In the genomic region with DNA sequence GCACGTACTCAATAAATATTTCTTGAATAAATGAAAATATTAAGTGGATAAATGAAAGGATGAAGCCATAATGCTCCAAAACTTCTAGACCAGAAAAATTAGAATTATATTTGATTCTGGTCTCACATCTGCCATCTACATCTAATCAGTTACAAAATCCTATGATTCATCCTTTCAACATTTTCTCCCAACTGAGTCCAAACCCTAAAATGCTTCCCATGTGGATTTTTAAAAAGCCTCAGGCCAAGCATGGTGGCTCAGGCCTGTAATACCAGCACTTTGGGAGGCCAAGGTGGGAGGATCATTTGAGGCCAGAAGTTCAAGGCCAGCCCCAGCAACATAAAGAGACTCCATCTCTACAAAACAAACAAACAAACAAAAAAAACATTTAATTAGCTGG, we compare ENCODE assay signal across 28 cellular contexts. TPM values are rescaled to one million over a fixed set of nuclear protein-coding genes. Genes with fewer than 3 reads are reported as not detected.
"Had no signal": no experiment of that assay in that cellular context is flagged by ENCODE, and none has a peak within 500 bp of the region (broad histone marks: within the 10 kb centered on the region; RNA-seq: fewer than 3 reads in every experiment).

No MANE protein-coding gene starts in this region.

- FAIRE-seq: endothelial cell of umbilical vein, keratinocyte had no signal

- DNase-seq: colonic mucosa; effector CD8-positive, alpha-beta T cell; foreskin melanocyte; glutamatergic neuron; heart right ventricle; hypothalamus; immature natural killer cell; natural killer cell; occipital lobe; ovary; posterior cingulate gyrus; psoas muscle; right cardiac atrium; sigmoid colon; stimulated activated CD4-positive, alpha-beta T cell treated with anti-CD3 and anti-CD28 coated beads, Interleukin-2, amount 100 ng/mL, for 24 hours; stimulated activated CD4-positive, alpha-beta T cell treated with anti-CD3 and anti-CD28 coated beads, Interleukin-4, amount 100 ng/mL, for 24 hours; stimulated activated naive CD4-positive, alpha-beta T cell treated with Interleukin-2 at 50 U/mL for 16 hours; stomach; thyroid gland had no signal

- H3K27ac ChIP-seq: colonic mucosa, esophagus muscularis mucosa, heart right ventricle, ovary, psoas muscle, sigmoid colon, stomach, thyroid gland had no signal

- H3K27ac Mint-ChIP-seq: dendritic cell treated with granulocyte-macrophage colony-stimulating factor and Interleukin-4, amounts not matched to agents 40 ng/mL and 50 ng/mL, for 4 days; immature natural killer cell; memory B cell; natural killer cell; stimulated activated effector memory CD8-positive, alpha-beta T cell treated with anti-CD3 and anti-CD28 coated beads, Interleukin-12 subunit alpha, Interleukin-12 subunit beta, amount 100 ng/mL, for 72 hours; type B pancreatic cell had no signal

- H3K36me3 Mint-ChIP-seq: immature natural killer cell; memory B cell; natural killer cell; stimulated activated effector memory CD8-positive, alpha-beta T cell treated with anti-CD3 and anti-CD28 coated beads, Interleukin-12 subunit alpha, Interleukin-12 subunit beta, amount 100 ng/mL, for 72 hours; type B pancreatic cell had no signal

- H3K4me3 Mint-ChIP-seq: dendritic cell treated with granulocyte-macrophage colony-stimulating factor and Interleukin-4, amounts not matched to agents 40 ng/mL and 50 ng/mL, for 4 days; immature natural killer cell; memory B cell; natural killer cell; stimulated activated effector memory CD8-positive, alpha-beta T cell treated with anti-CD3 and anti-CD28 coated beads, Interleukin-12 subunit alpha, Interleukin-12 subunit beta, amount 100 ng/mL, for 72 hours; type B pancreatic cell had no signal

- H3K4me1 ChIP-seq: colonic mucosa, esophagus muscularis mucosa, heart right ventricle, psoas muscle, sigmoid colon, stomach, thyroid gland had no signal

- H3K27me3 ChIP-seq: colonic mucosa, esophagus muscularis mucosa, heart right ventricle, ovary, sigmoid colon, stomach, thyroid gland had no signal

- ATAC-seq: heart right ventricle; left lobe of liver; natural killer cell; psoas muscle; right cardiac atrium; stimulated activated effector memory CD8-positive, alpha-beta T cell treated with anti-CD3 and anti-CD28 coated beads, Interleukin-12 subunit alpha, Interleukin-12 subunit beta, amount 100 ng/mL, for 72 hours had no signal

- H3K4me1 Mint-ChIP-seq: immature natural killer cell; memory B cell; natural killer cell; stimulated activated effector memory CD8-positive, alpha-beta T cell treated with anti-CD3 and anti-CD28 coated beads, Interleukin-12 subunit alpha, Interleukin-12 subunit beta, amount 100 ng/mL, for 72 hours had no signal

- H3K4me3 ChIP-seq: colonic mucosa, esophagus muscularis mucosa, heart right ventricle, lung, ovary, psoas muscle, sigmoid colon, stomach, thyroid gland had no signal

- H3K27me3 Mint-ChIP-seq: dendritic cell treated with granulocyte-macrophage colony-stimulating factor and Interleukin-4, amounts not matched to agents 40 ng/mL and 50 ng/mL, for 4 days had no signal

- H3K36me3 ChIP-seq: colonic mucosa, esophagus muscularis mucosa, heart right ventricle, ovary, sigmoid colon, stomach, thyroid gland had no signal

- H3K9me3 ChIP-seq: colonic mucosa, esophagus muscularis mucosa, heart right ventricle, ovary, psoas muscle, sigmoid colon, stomach, thyroid gland had no signal

- H3K9me3 Mint-ChIP-seq: dendritic cell treated with granulocyte-macrophage colony-stimulating factor and Interleukin-4, amounts not matched to agents 40 ng/mL and 50 ng/mL, for 4 days; memory B cell; stimulated activated effector memory CD8-positive, alpha-beta T cell treated with anti-CD3 and anti-CD28 coated beads, Interleukin-12 subunit alpha, Interleukin-12 subunit beta, amount 100 ng/mL, for 72 hours; type B pancreatic cell had no signal

RNA-seq across cellular contexts. Expression of gene FST, which starts 31.6 kb away (rescaled TPM):
- total RNA-seq: natural killer cell had no signal
- polyA plus RNA-seq: immature natural killer cell had no signal
